In the genomic region with DNA sequence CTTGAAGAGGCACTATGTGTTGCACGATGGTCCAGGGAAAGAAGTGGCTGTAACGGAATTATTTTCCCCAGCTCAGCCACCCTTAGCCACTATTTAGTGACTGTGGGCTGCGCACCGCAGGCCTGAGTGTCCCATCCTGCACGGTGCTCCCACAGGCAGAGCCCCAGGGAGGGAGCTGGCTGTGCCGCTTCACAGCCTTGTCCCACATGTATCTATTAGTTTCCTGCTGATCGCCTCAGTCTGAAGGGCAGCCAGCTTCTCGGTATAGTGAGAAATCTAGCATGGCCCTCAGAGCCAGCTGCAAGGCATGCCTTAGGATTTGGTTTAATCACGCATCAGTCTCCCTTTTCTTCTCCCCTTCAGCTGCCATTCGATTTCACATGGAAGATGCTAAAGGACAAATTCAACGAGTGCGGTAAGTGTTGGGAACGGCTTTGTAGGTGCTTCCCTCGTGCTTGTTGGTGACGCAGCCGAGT, we compare ENCODE assay signal across 12 cellular contexts. TPM values are rescaled to one million over a fixed set of nuclear protein-coding genes. Genes with fewer than 3 reads are reported as not detected.
DNase-seq lines count a peak whose midpoint lies in the region; ATAC-seq, FAIRE-seq and TF ChIP-seq lines count a peak whose summit lies in the region.
"Had no signal": no experiment of that assay in that cellular context is flagged by ENCODE, and none has a peak within 500 bp of the region (broad histone marks: within the 10 kb centered on the region; RNA-seq: fewer than 3 reads in every experiment).

No MANE protein-coding gene starts in this region.

- H3K36me3 Mint-ChIP-seq in activated CD8-positive, alpha-beta T cell treated with anti-CD3 and anti-CD28 coated beads, Interleukin-2, amount 10 ng/mL, durations not matched to agents 7 days and 5 days (ENCODE audit: low read depth), result peaks cover 73% of the 10 kb centered on the region

- CTCF ChIA-PET in HepG2 (lab: Yijun Ruan, JAX; ENCODE audit: low intra/inter-chr PET ratio, low total read pairs), result no interaction called here
- CTCF ChIA-PET in activated CD8-positive, alpha-beta T cell treated with anti-CD3 and anti-CD28 coated beads, Interleukin-2, amount 10 ng/mL, durations not matched to agents 7 days and 5 days (lab: Charles Lee), result interaction anchor here (0.5 to 3.6 kb wide), 21 partner anchors 10 to 133 kb away, joined by 3 to 82 read pairs (median 5); partner anchors contain the start of genes ANGPTL4, MARCHF2, MYO1F and ZNF414

- H3K27me3 ChIP-seq in HepG2 (ENCODE audit: control insufficient read depth in 1 of 2, insufficient read depth in 2 of 2, low read length in 2 of 2), result no peaks in the 10 kb centered on the region
- no peaks in the 10 kb centered on the region for H3K27me3 ChIP-seq in right lobe of liver
- no peaks in the 10 kb centered on the region for H3K27me3 ChIP-seq in liver (ENCODE audit: control insufficient read depth in 4 of 4, insufficient read depth in 4 of 4, low read length in 3 of 4)
- H3K27me3 ChIP-seq in upper lobe of left lung, result no peaks in the 10 kb centered on the region
- no peaks in the 10 kb centered on the region for H3K27me3 ChIP-seq in mesenchymal stem cell (ENCODE audit: control insufficient read depth in 1 of 2, insufficient read depth in 1 of 2, low read length in 2 of 2)
- H3K27me3 ChIP-seq: pancreas had no signal

- H3K18ac ChIP-seq in mesenchymal stem cell (ENCODE audit: low read depth in 1 of 2, low read length in 2 of 2), result no peak overlapping the region

- no peaks in the 10 kb centered on the region for H3K4me1 ChIP-seq in HepG2 (ENCODE audit: insufficient read depth, low read length)
- no peaks in the 10 kb centered on the region for H3K4me1 ChIP-seq in right lobe of liver
- H3K4me1 ChIP-seq in liver (ENCODE audit: control insufficient read depth in 4 of 4, insufficient read depth in 4 of 4, low read length in 3 of 4), result no peaks in the 10 kb centered on the region
- H3K4me1 ChIP-seq in upper lobe of left lung, result peaks cover 7 to 59% (median 28%) of the 10 kb centered on the region in 4 donors
- no peaks in the 10 kb centered on the region for H3K4me1 ChIP-seq in mesenchymal stem cell (ENCODE audit: control insufficient read depth, insufficient read depth, low read depth, low read length)
- H3K4me1 ChIP-seq: pancreas had no signal

- H4K20me1 ChIP-seq in HepG2 (ENCODE audit: insufficient read depth, low read length), result peaks cover 23% of the 10 kb centered on the region

- no TSS peak for BruUV-seq in HepG2 (replicated peaks; lab: Mats Ljungman, UMichigan)

- no peak overlapping the region for H2BK5ac ChIP-seq in mesenchymal stem cell (ENCODE audit: low read depth, low read length, poor library complexity, severe bottlenecking)

- H3K4ac ChIP-seq in mesenchymal stem cell (ENCODE audit: low read depth in 1 of 2, low read length in 2 of 2), result no peak overlapping the region

- H3K79me2 ChIP-seq in HepG2 (ENCODE audit: insufficient read depth, low read length), result peaks cover under 1% of the 10 kb centered on the region

- no peak overlapping the region for H2AK5ac ChIP-seq in mesenchymal stem cell (ENCODE audit: low read length, severe bottlenecking)

- peaks cover 39 to 67% of the 10 kb centered on the region in 2 experiments; a peak in 4 of 5 replicates for H3K36me3 ChIP-seq in HepG2 (replicated peaks in 1 of 2; ENCODE audit: control insufficient read depth in 1 of 2, insufficient read depth in 2 of 2, low read length in 2 of 2)
- H3K36me3 ChIP-seq in right lobe of liver, result peaks cover 6 to 67% (median 42%) of the 10 kb centered on the region in 4 donors
- peaks cover 15 to 70% (median 49%) of the 10 kb centered on the region in 4 donors for H3K36me3 ChIP-seq in liver (ENCODE audit: control insufficient read depth in 4 of 4, insufficient read depth in 3 of 4, low read depth in 1 of 4, low read length in 3 of 4)
- H3K36me3 ChIP-seq in upper lobe of left lung, result peaks cover 38 to 86% (median 66%) of the 10 kb centered on the region in 4 donors
- peaks cover 76 to 94% of the 10 kb centered on the region in 2 experiments for H3K36me3 ChIP-seq in mesenchymal stem cell (ENCODE audit: control insufficient read depth in 1 of 2, insufficient read depth in 2 of 2, low read depth in 1 of 2, low read length in 2 of 2)

- H3K4me3 ChIP-seq in HepG2 (replicated peaks in 1 of 3; ENCODE audit: insufficient read depth in 1 of 3, low read depth in 2 of 3, low read length in 3 of 3) (no peak overlapping the region), right lobe of liver (no peak overlapping the region), liver (ENCODE audit: low read depth in 1 of 3, low read length in 3 of 3) (no peak overlapping the region), upper lobe of left lung (no peak overlapping the region), mesenchymal stem cell (ENCODE audit: insufficient read depth in 1 of 2, low read depth in 1 of 2, low read length in 2 of 2) (no peak overlapping the region)
- H3K4me3 ChIP-seq: pancreas had no signal

- H2AFZ ChIP-seq in HepG2 (ENCODE audit: low read length) (no peak overlapping the region), mesenchymal stem cell (ENCODE audit: low read depth, low read length) (no peak overlapping the region)

- H3K9ac ChIP-seq in HepG2 (ENCODE audit: insufficient read depth, low read depth, low read length), result no peak overlapping the region
- H3K9ac ChIP-seq in liver (ENCODE audit: low read depth in 1 of 2, low read length in 2 of 2), result no peak overlapping the region
- no peak overlapping the region for H3K9ac ChIP-seq in mesenchymal stem cell (ENCODE audit: low read length)
- H3K9ac ChIP-seq: SK-N-SH had no signal

- intact Hi-C loops in HepG2 (cut with micrococcal nuclease; ENCODE audit: unreplicated experiment), result no loop called here
- intact Hi-C loops in right lobe of liver (cut with DNase I), result no loop called here

- peak overlapping the region; percentile 90 for H3K27ac Mint-ChIP-seq in activated CD8-positive, alpha-beta T cell treated with anti-CD3 and anti-CD28 coated beads, Interleukin-2, amount 10 ng/mL, durations not matched to agents 7 days and 5 days

- 97% methylated on average over 16 of the region's 16 CpGs for WGBS in HepG2 (ENCODE audit: low lambda C conversion rate)
- WGBS in right lobe of liver (ENCODE audit: insufficient coverage, low coverage, low lambda C conversion rate, missing lambda C conversion rate), result 86% methylated on average over 10 of the region's 16 CpGs
- 91% methylated on average over 16 of the region's 16 CpGs for WGBS in liver
- WGBS in upper lobe of left lung, 2 donors, result 82 to 84% methylated on average over 13 to 16 of the region's 16 CpGs
- 95% methylated on average over 16 of the region's 16 CpGs for WGBS in mesenchymal stem cell

- no peak overlapping the region for H3K23ac ChIP-seq in mesenchymal stem cell (ENCODE audit: low read length in 2 of 2)

- no peak for TF ChIP-seq EP300 in HepG2 (IDR thresholded peaks at IDR 0.05; ENCODE audit: low read depth in 2 of 2, low read length in 2 of 2)
- TF ChIP-seq EP300 in HepG2 (CRISPR knock-in tag; IDR thresholded peaks at IDR 0.05; ENCODE audit: borderline replicate concordance), result no peak
- TF ChIP-seq EP300 in upper lobe of left lung (IDR thresholded peaks at IDR 0.05), result no peak

- H2BK15ac ChIP-seq in mesenchymal stem cell (ENCODE audit: low read depth, poor library complexity, severe bottlenecking), result no peak overlapping the region

- H3K79me1 ChIP-seq in mesenchymal stem cell (replicated peaks; ENCODE audit: low read length, poor library complexity, severe bottlenecking), result peaks cover 45% of the 10 kb centered on the region

- H4K91ac ChIP-seq in mesenchymal stem cell (ENCODE audit: low read length), result no peak overlapping the region

- H3K4me3 Mint-ChIP-seq in activated CD8-positive, alpha-beta T cell treated with anti-CD3 and anti-CD28 coated beads, Interleukin-2, amount 10 ng/mL, durations not matched to agents 7 days and 5 days, result peak overlapping the region; percentile 35

- H3K4me2 ChIP-seq in HepG2 (ENCODE audit: low read depth, low read length) (no peak overlapping the region), mesenchymal stem cell (ENCODE audit: low read length, poor library complexity, severe bottlenecking) (no peak overlapping the region)
- H3K4me2 ChIP-seq: SK-N-SH had no signal

- no peak overlapping the region for H2BK12ac ChIP-seq in mesenchymal stem cell (ENCODE audit: low read length in 2 of 2)

- in situ Hi-C loops in HepG2 (cut with HindIII; ENCODE audit: extremely low pct_ligation_motif_present, low pct_unique_long_range_greater_than_20kb), result no loop called here

- no peak for TF ChIP-seq CTCF in HepG2 (CRISPR knock-in tag; IDR thresholded peaks at IDR 0.05)
- no peak for TF ChIP-seq CTCF in right lobe of liver (IDR thresholded peaks at IDR 0.05)
- TF ChIP-seq CTCF in liver (IDR thresholded peaks at IDR 0.05; ENCODE audit: low read depth, low read length, missing input control), result no peak
- TF ChIP-seq CTCF in upper lobe of left lung (IDR thresholded peaks at IDR 0.05), result no peak

- no peak for ATAC-seq in HepG2
- ATAC-seq in right lobe of liver, result no peak
- ATAC-seq in activated CD8-positive, alpha-beta T cell treated with anti-CD3 and anti-CD28 coated beads, Interleukin-2, amount 10 ng/mL, durations not matched to agents 7 days and 5 days, result no peak
- ATAC-seq in upper lobe of left lung (ENCODE audit: low FRiP score in 2 of 2), result no peak
- ATAC-seq in HG02870 (IDR thresholded peaks at IDR 0.05; ENCODE audit: unreplicated experiment), result no peak

- no peaks in the 10 kb centered on the region for H3K9me3 Mint-ChIP-seq in activated CD8-positive, alpha-beta T cell treated with anti-CD3 and anti-CD28 coated beads, Interleukin-2, amount 10 ng/mL, durations not matched to agents 7 days and 5 days (ENCODE audit: insufficient read depth)

- no peak overlapping the region for H3K27ac ChIP-seq in HepG2 (ENCODE audit: extremely low read length, insufficient read depth, low read length)
- peak overlapping the region in 1 of 3 donors; percentile 16 for H3K27ac ChIP-seq in right lobe of liver
- peak overlapping the region; percentile 68 to 78 for H3K27ac ChIP-seq in liver (ENCODE audit: low read depth in 1 of 2, low read length in 2 of 2)
- peak overlapping the region; percentile 73 to 86 (median 82) for H3K27ac ChIP-seq in upper lobe of left lung
- H3K27ac ChIP-seq in mesenchymal stem cell (ENCODE audit: low read length, poor library complexity, severe bottlenecking), result no peak overlapping the region

- TF ChIP-seq POLR2A in HepG2 (IDR thresholded peaks at IDR 0.05; ENCODE audit: insufficient read depth in 1 of 2, low read depth in 2 of 2, low read length in 2 of 2), result no peak
- TF ChIP-seq POLR2A in right lobe of liver (IDR thresholded peaks at IDR 0.05), result no peak
- no peak for TF ChIP-seq POLR2A in upper lobe of left lung (IDR thresholded peaks at IDR 0.05)

- H4K8ac ChIP-seq in mesenchymal stem cell (ENCODE audit: low read length), result no peak overlapping the region

- H3K14ac ChIP-seq in mesenchymal stem cell (ENCODE audit: low read length in 2 of 2), result no peak overlapping the region

- POLR2A ChIA-PET in HepG2 (lab: Yijun Ruan, JAX), result no interaction called here
- POLR2A ChIA-PET in activated CD8-positive, alpha-beta T cell treated with anti-CD3 and anti-CD28 coated beads, Interleukin-2, amount 10 ng/mL, durations not matched to agents 7 days and 5 days (lab: Charles Lee), result interaction anchor here (0.8 to 3.4 kb wide), 7 partner anchors 8 to 90 kb away, joined by 3 to 29 read pairs (median 3); partner anchors contain the start of genes MYO1F and ZNF414

- TF ChIP-seq RAD21 in HepG2 (CRISPR knock-in tag; IDR thresholded peaks at IDR 0.05), result no peak
- no peak for TF ChIP-seq RAD21 in liver (IDR thresholded peaks at IDR 0.05)

- H3K9me3 ChIP-seq in HepG2 (ENCODE audit: low read length), result no peaks in the 10 kb centered on the region
- H3K9me3 ChIP-seq in right lobe of liver, result no peaks in the 10 kb centered on the region
- no peaks in the 10 kb centered on the region for H3K9me3 ChIP-seq in liver (ENCODE audit: control insufficient read depth in 4 of 4, low read length in 3 of 4)
- H3K9me3 ChIP-seq in upper lobe of left lung, result no peaks in the 10 kb centered on the region
- no peaks in the 10 kb centered on the region for H3K9me3 ChIP-seq in mesenchymal stem cell (ENCODE audit: control insufficient read depth, low read length)
- H3K9me3 ChIP-seq: pancreas, SK-N-SH had no signal

- no peaks in the 10 kb centered on the region for H3K27me3 Mint-ChIP-seq in activated CD8-positive, alpha-beta T cell treated with anti-CD3 and anti-CD28 coated beads, Interleukin-2, amount 10 ng/mL, durations not matched to agents 7 days and 5 days (ENCODE audit: low read depth)

- no peak overlapping the region for H2BK120ac ChIP-seq in mesenchymal stem cell (ENCODE audit: low read depth, low read length)

- FAIRE-seq in HepG2 (lab: Jason Lieb, UNC), result no peak
- FAIRE-seq: pancreas had no signal

- H3K4me1 Mint-ChIP-seq in activated CD8-positive, alpha-beta T cell treated with anti-CD3 and anti-CD28 coated beads, Interleukin-2, amount 10 ng/mL, durations not matched to agents 7 days and 5 days (ENCODE audit: low read depth), result peaks cover 51% of the 10 kb centered on the region

- DNase-seq in HepG2 (ENCODE audit: low spot score), result no peak
- no peak for DNase-seq in right lobe of liver
- no peak for DNase-seq in activated CD8-positive, alpha-beta T cell treated with anti-CD3 and anti-CD28 coated beads, Interleukin-2, amount 10 ng/mL, durations not matched to agents 7 days and 5 days
- no peak for DNase-seq in upper lobe of left lung
- DNase-seq in dedifferentiated amniotic fluid mesenchymal stem cell (ENCODE audit: extremely low spot score), result no peak
- no peak for DNase-seq in mesenchymal stem cell
- DNase-seq: amniotic stem cell, NCI-H2081, SK-N-SH had no signal

RNA-seq across cellular contexts. Expression of gene PRAM1, which starts 15.7 kb away (rescaled TPM):
- total RNA-seq in HepG2 (2016; rRNA removed; fragmentation: Illumina TruSeq; extraction: Trizol), result not detected in 2 replicates
- not detected in 2 replicates for total RNA-seq in HepG2 (2016; cell fraction: cytosol; rRNA removed; fragmentation: Illumina TruSeq; extraction: Trizol; ENCODE audit: low read depth)
- not detected in 2 replicates for total RNA-seq in HepG2 (2016; cell fraction: insoluble cytoplasmic fraction; rRNA removed; fragmentation: Illumina TruSeq; extraction: Trizol)
- not detected in 2 replicates for total RNA-seq in HepG2 (2016; cell fraction: membrane; rRNA removed; fragmentation: Illumina TruSeq; extraction: Trizol)
- not detected in 2 replicates for total RNA-seq in HepG2 (2016; cell fraction: nucleus; rRNA removed; fragmentation: Illumina TruSeq; extraction: Trizol)
- polyA plus RNA-seq in HepG2 (2011; rRNA removed), result 0.03 TPM in 1 of 2 replicates, not detected in the other
- polyA plus RNA-seq in HepG2 (2011; cell fraction: cytosol; rRNA removed), result 0.03 TPM in 1 of 2 replicates, not detected in the other
- 0.33 and 0.35 TPM in 2 replicates for polyA plus RNA-seq in HepG2 (2011; cell fraction: nucleus; rRNA removed)
- 0.15 TPM in 1 of 2 replicates, not detected in the other for polyA plus RNA-seq in HepG2 (2012)
- polyA plus RNA-seq in HepG2 (2016; cell fraction: cytosol; fragmentation: Illumina TruSeq; extraction: Trizol; ENCODE audit: low read depth), result not detected in 2 replicates
- polyA plus RNA-seq in HepG2 (2016; cell fraction: insoluble cytoplasmic fraction; fragmentation: Illumina TruSeq; extraction: Trizol; ENCODE audit: low read depth), result not detected in 2 replicates
- not detected in 2 replicates for polyA plus RNA-seq in HepG2 (2016; cell fraction: membrane; fragmentation: Illumina TruSeq; extraction: Trizol; ENCODE audit: low read depth)
- not detected in 2 replicates for polyA plus RNA-seq in HepG2 (2016; cell fraction: nucleus; fragmentation: Illumina TruSeq; extraction: Trizol; ENCODE audit: insufficient read depth, low read depth)
- polyA minus RNA-seq in HepG2 (2011; rRNA and poly(A)+ RNA removed; ENCODE audit: low replicate concordance), result not detected in 2 replicates
- not detected in 2 replicates for polyA minus RNA-seq in HepG2 (2011; cell fraction: cytosol; rRNA and poly(A)+ RNA removed)
- polyA minus RNA-seq in HepG2 (2011; cell fraction: nucleus; rRNA and poly(A)+ RNA removed), result not detected in 2 replicates
- 1 to 10 TPM in 5 of 6 experiments, under 1 TPM in 1; 0.74 to 3.3 (median 1.5) TPM for total RNA-seq in right lobe of liver
- total RNA-seq in activated CD8-positive, alpha-beta T cell treated with anti-CD3 and anti-CD28 coated beads, Interleukin-2, amount 10 ng/mL, durations not matched to agents 7 days and 5 days, result 1 to 10 TPM; 2.3 to 2.7 TPM
- 1 to 10 TPM in 1 of 2 donors, under 1 TPM in 1; 0.84 to 1.8 TPM for total RNA-seq in liver
- polyA plus RNA-seq in liver, result under 1 TPM; 0.75 to 0.77 TPM
- 10 to 100 TPM in 4 of 6 donors, 1 to 10 TPM in 2; 8.7 to 66.0 (median 36.4) TPM for total RNA-seq in upper lobe of left lung
- 0.03 TPM for polyA plus RNA-seq in mesenchymal stem cell (2013, experiment 1 of 2)
- not detected for polyA plus RNA-seq in mesenchymal stem cell (2013, experiment 2 of 2)

RNA-seq across cellular contexts. Expression of gene ZNF414, which starts 27.3 kb away (rescaled TPM):
- total RNA-seq in HepG2 (2016; rRNA removed; fragmentation: Illumina TruSeq; extraction: Trizol) (1.4 and 2.5 TPM in 2 replicates), right lobe of liver (10 to 100 TPM in 4 of 6 experiments, 1 to 10 TPM in 2; 9.5 to 17.4 (median 11.9) TPM), liver (10 to 100 TPM in 1 of 2 donors, 1 to 10 TPM in 1; 3.5 to 10.3 TPM), upper lobe of left lung (10 to 100 TPM; 10.5 to 39.8 (median 25.4) TPM)
- total RNA-seq in HepG2 (2016; cell fraction: cytosol; rRNA removed; fragmentation: Illumina TruSeq; extraction: Trizol; ENCODE audit: low read depth), result 2.2 and 2.4 TPM in 2 replicates
- total RNA-seq in HepG2 (2016; cell fraction: insoluble cytoplasmic fraction; rRNA removed; fragmentation: Illumina TruSeq; extraction: Trizol), result 2.7 and 2.8 TPM in 2 replicates
- total RNA-seq in HepG2 (2016; cell fraction: membrane; rRNA removed; fragmentation: Illumina TruSeq; extraction: Trizol), result 2.8 and 5.6 TPM in 2 replicates
- total RNA-seq in HepG2 (2016; cell fraction: nucleus; rRNA removed; fragmentation: Illumina TruSeq; extraction: Trizol), result 3.3 and 3.4 TPM in 2 replicates
- polyA plus RNA-seq in HepG2 (2011; rRNA removed) (2.8 and 4.0 TPM in 2 replicates), liver (10 to 100 TPM in 1 of 2 donors, 1 to 10 TPM in 1; 4.1 to 16.0 TPM)
- 1.9 and 2.9 TPM in 2 replicates for polyA plus RNA-seq in HepG2 (2011; cell fraction: cytosol; rRNA removed)
- polyA plus RNA-seq in HepG2 (2011; cell fraction: nucleus; rRNA removed), result 19.1 and 28.1 TPM in 2 replicates
- polyA plus RNA-seq in HepG2 (2012), result 5.5 and 7.5 TPM in 2 replicates
- 8.4 and 9.5 TPM in 2 replicates for polyA plus RNA-seq in HepG2 (2016; cell fraction: cytosol; fragmentation: Illumina TruSeq; extraction: Trizol; ENCODE audit: low read depth)
- polyA plus RNA-seq in HepG2 (2016; cell fraction: insoluble cytoplasmic fraction; fragmentation: Illumina TruSeq; extraction: Trizol; ENCODE audit: low read depth), result 10.1 and 10.3 TPM in 2 replicates
- 11.5 and 15.0 TPM in 2 replicates for polyA plus RNA-seq in HepG2 (2016; cell fraction: membrane; fragmentation: Illumina TruSeq; extraction: Trizol; ENCODE audit: low read depth)
- polyA plus RNA-seq in HepG2 (2016; cell fraction: nucleus; fragmentation: Illumina TruSeq; extraction: Trizol; ENCODE audit: insufficient read depth, low read depth), result 20.2 and 25.1 TPM in 2 replicates
- polyA minus RNA-seq in HepG2 (2011; rRNA and poly(A)+ RNA removed; ENCODE audit: low replicate concordance), result 2.0 and 7.2 TPM in 2 replicates
- 3.4 and 7.1 TPM in 2 replicates for polyA minus RNA-seq in HepG2 (2011; cell fraction: cytosol; rRNA and poly(A)+ RNA removed)
- 2.6 and 4.6 TPM in 2 replicates for polyA minus RNA-seq in HepG2 (2011; cell fraction: nucleus; rRNA and poly(A)+ RNA removed)
- total RNA-seq in activated CD8-positive, alpha-beta T cell treated with anti-CD3 and anti-CD28 coated beads, Interleukin-2, amount 10 ng/mL, durations not matched to agents 7 days and 5 days, result 10 to 100 TPM; 28.7 to 36.2 TPM
- 21.2 TPM for polyA plus RNA-seq in mesenchymal stem cell (2013, experiment 1 of 2)
- polyA plus RNA-seq in mesenchymal stem cell (2013, experiment 2 of 2), result 19.1 TPM

RNA-seq across cellular contexts. Expression of gene HNRNPM, which starts 41.9 kb away (rescaled TPM):
- total RNA-seq in HepG2 (2016; rRNA removed; fragmentation: Illumina TruSeq; extraction: Trizol) (102 and 144 TPM in 2 replicates), right lobe of liver (10 to 100 TPM; 31.8 to 82.5 (median 58.6) TPM), liver (10 to 100 TPM; 66.3 to 75.1 TPM), upper lobe of left lung (100 to 1,000 TPM in 5 of 6 donors, 10 to 100 TPM in 1; 95.2 to 188 (median 149) TPM)
- 28.1 and 31.3 TPM in 2 replicates for total RNA-seq in HepG2 (2016; cell fraction: cytosol; rRNA removed; fragmentation: Illumina TruSeq; extraction: Trizol; ENCODE audit: low read depth)
- total RNA-seq in HepG2 (2016; cell fraction: insoluble cytoplasmic fraction; rRNA removed; fragmentation: Illumina TruSeq; extraction: Trizol), result 105 and 130 TPM in 2 replicates
- 29.6 and 34.4 TPM in 2 replicates for total RNA-seq in HepG2 (2016; cell fraction: membrane; rRNA removed; fragmentation: Illumina TruSeq; extraction: Trizol)
- total RNA-seq in HepG2 (2016; cell fraction: nucleus; rRNA removed; fragmentation: Illumina TruSeq; extraction: Trizol), result 79.0 and 100 TPM in 2 replicates
- polyA plus RNA-seq in HepG2 (2011; rRNA removed) (53.7 and 56.7 TPM in 2 replicates), liver (10 to 100 TPM; 39.4 to 86.9 TPM)
- 57.0 and 126 TPM in 2 replicates for polyA plus RNA-seq in HepG2 (2011; cell fraction: cytosol; rRNA removed)
- 114 and 125 TPM in 2 replicates for polyA plus RNA-seq in HepG2 (2011; cell fraction: nucleus; rRNA removed)
- polyA plus RNA-seq in HepG2 (2012), result 107 and 138 TPM in 2 replicates
- polyA plus RNA-seq in HepG2 (2016; cell fraction: cytosol; fragmentation: Illumina TruSeq; extraction: Trizol; ENCODE audit: low read depth), result 12.0 and 13.3 TPM in 2 replicates
- polyA plus RNA-seq in HepG2 (2016; cell fraction: insoluble cytoplasmic fraction; fragmentation: Illumina TruSeq; extraction: Trizol; ENCODE audit: low read depth), result 244 and 309 TPM in 2 replicates
- polyA plus RNA-seq in HepG2 (2016; cell fraction: membrane; fragmentation: Illumina TruSeq; extraction: Trizol; ENCODE audit: low read depth), result 17.6 and 27.0 TPM in 2 replicates
- 181 and 202 TPM in 2 replicates for polyA plus RNA-seq in HepG2 (2016; cell fraction: nucleus; fragmentation: Illumina TruSeq; extraction: Trizol; ENCODE audit: insufficient read depth, low read depth)
- 64.5 and 120 TPM in 2 replicates for polyA minus RNA-seq in HepG2 (2011; rRNA and poly(A)+ RNA removed; ENCODE audit: low replicate concordance)
- 53.3 and 60.8 TPM in 2 replicates for polyA minus RNA-seq in HepG2 (2011; cell fraction: cytosol; rRNA and poly(A)+ RNA removed)
- polyA minus RNA-seq in HepG2 (2011; cell fraction: nucleus; rRNA and poly(A)+ RNA removed), result 85.2 and 90.0 TPM in 2 replicates
- 100 to 1,000 TPM; 283 to 291 TPM for total RNA-seq in activated CD8-positive, alpha-beta T cell treated with anti-CD3 and anti-CD28 coated beads, Interleukin-2, amount 10 ng/mL, durations not matched to agents 7 days and 5 days
- polyA plus RNA-seq in mesenchymal stem cell (2013, experiment 1 of 2), result 84.5 TPM
- 82.9 TPM for polyA plus RNA-seq in mesenchymal stem cell (2013, experiment 2 of 2)

Comparison
In these comparisons a context has a peak if more than half of its experiments do, and no peak if none do; other contexts are left out.
1. H3K27ac ChIP-seq: peak in liver (2 of 2) and upper lobe of left lung (4 of 4); none in HepG2 (single experiment) and mesenchymal stem cell (single experiment).